8 cellular contexts compared by ENCODE assay signal in the genomic region with DNA sequence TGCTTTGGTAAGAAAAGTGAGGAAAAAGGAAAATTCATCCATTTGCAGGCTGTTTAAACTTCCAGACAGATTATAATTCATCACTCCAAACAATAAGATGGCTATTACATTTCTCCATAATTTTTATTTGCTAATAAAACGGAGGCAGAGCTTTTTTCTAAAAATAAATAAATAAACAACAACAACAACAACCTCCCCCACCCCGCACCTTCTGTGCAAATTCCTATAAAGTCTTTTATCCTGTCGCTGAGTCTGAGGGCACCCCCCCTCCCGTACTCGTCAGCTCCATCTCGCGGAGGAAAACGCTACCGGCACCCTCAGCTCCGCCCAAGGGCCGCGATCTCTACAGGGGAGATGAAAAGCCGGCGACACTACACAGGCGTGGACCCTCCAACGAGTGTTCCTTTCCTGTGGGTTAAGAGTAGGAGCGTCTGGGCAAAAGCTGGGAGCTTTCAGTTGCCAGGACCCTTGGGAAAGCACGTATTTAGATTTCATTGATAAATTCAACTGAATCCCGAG. TPM values are rescaled to one million over a fixed set of nuclear protein-coding genes. Genes with fewer than 3 reads are reported as not detected.
DNase-seq lines count a peak whose midpoint lies in the region; ATAC-seq and TF ChIP-seq lines count a peak whose summit lies in the region.

No MANE protein-coding gene starts in this region.

- H3K9ac ChIP-seq in HUES48 (ENCODE audit: low read depth, low read length) (0 out of 2 replicates have a peak overlapping the region, but pooled peaks have one; percentile 37), mesenchymal stem cell (ENCODE audit: low read length) (peak overlapping the region; percentile 99)

- no peak overlapping the region for H3K18ac ChIP-seq in mesenchymal stem cell (ENCODE audit: low read depth in 1 of 2, low read length in 2 of 2)

- H3K4me1 ChIP-seq in HUES48 (ENCODE audit: control insufficient read depth, insufficient read depth, low read length) (peaks cover 13% of the 10 kb centered on the region; the same call in 1 of the 2 replicates), mesenchymal stem cell (ENCODE audit: control insufficient read depth, insufficient read depth, low read depth, low read length) (no peaks in the 10 kb centered on the region)

- no peak overlapping the region for H2BK5ac ChIP-seq in mesenchymal stem cell (ENCODE audit: low read depth, low read length, poor library complexity, severe bottlenecking)

- peak overlapping the region; percentile 98 to 99 (median 99) for H3K27ac Mint-ChIP-seq in CD14-positive monocyte
- peak overlapping the region; percentile 95 for H3K27ac Mint-ChIP-seq in activated CD8-positive, alpha-beta memory T cell treated with anti-CD3 and anti-CD28 coated beads, Interleukin-2, amount 10 ng/mL, durations not matched to agents 7 days and 5 days
- peak overlapping the region; percentile 89 to 97 for H3K27ac Mint-ChIP-seq in effector memory CD8-positive, alpha-beta T cell

- H3K36me3 ChIP-seq in HUES48 (ENCODE audit: control insufficient read depth, insufficient read depth, low read length) (peaks cover 4% of the 10 kb centered on the region), mesenchymal stem cell (ENCODE audit: control insufficient read depth in 1 of 2, insufficient read depth in 2 of 2, low read depth in 1 of 2, low read length in 2 of 2) (peaks cover 0 to 3% of the 10 kb centered on the region in 2 experiments)

- H3K4me2 ChIP-seq in mesenchymal stem cell (ENCODE audit: low read length, poor library complexity, severe bottlenecking) = peak overlapping the region; percentile 99

- H4K91ac ChIP-seq in mesenchymal stem cell (ENCODE audit: low read length) = no peak overlapping the region

- H4K8ac ChIP-seq in mesenchymal stem cell (ENCODE audit: low read length) = no peak overlapping the region

- H3K9me3 ChIP-seq in HUES48 (ENCODE audit: control insufficient read depth, insufficient read depth, low read length) (no peaks in the 10 kb centered on the region), mesenchymal stem cell (ENCODE audit: control insufficient read depth, low read length) (no peaks in the 10 kb centered on the region)

- peak overlapping the region; percentile 90 to 94 for H3K4me3 Mint-ChIP-seq in CD14-positive monocyte
- peak overlapping the region; percentile 90 for H3K4me3 Mint-ChIP-seq in activated CD8-positive, alpha-beta memory T cell treated with anti-CD3 and anti-CD28 coated beads, Interleukin-2, amount 10 ng/mL, durations not matched to agents 7 days and 5 days
- H3K4me3 Mint-ChIP-seq in effector memory CD8-positive, alpha-beta T cell = peak overlapping the region; percentile 89 to 95

- H3K4me3 ChIP-seq in HUES48 (ENCODE audit: low read depth, low read length) (peak overlapping the region; percentile 81), mesenchymal stem cell (ENCODE audit: insufficient read depth in 1 of 2, low read depth in 1 of 2, low read length in 2 of 2) (peak overlapping the region; percentile 95 to 97)

- TF ChIP-seq CTCF in CD14-positive monocyte (IDR thresholded peaks at IDR 0.05) = peak; percentile 93

- H3K36me3 Mint-ChIP-seq in CD14-positive monocyte = peaks cover 2 to 4% of the 10 kb centered on the region in 2 donors
- peaks cover 13% of the 10 kb centered on the region for H3K36me3 Mint-ChIP-seq in activated CD8-positive, alpha-beta memory T cell treated with anti-CD3 and anti-CD28 coated beads, Interleukin-2, amount 10 ng/mL, durations not matched to agents 7 days and 5 days
- peaks cover 15% of the 10 kb centered on the region for H3K36me3 Mint-ChIP-seq in effector memory CD8-positive, alpha-beta T cell (ENCODE audit: insufficient read depth)

- peaks cover 1% of the 10 kb centered on the region for H3K79me1 ChIP-seq in mesenchymal stem cell (replicated peaks; ENCODE audit: low read length, poor library complexity, severe bottlenecking)

- no peak overlapping the region for H2BK120ac ChIP-seq in mesenchymal stem cell (ENCODE audit: low read depth, low read length)

- 1% methylated on average over 16 of the region's 19 CpGs for WGBS in mesenchymal stem cell

- ATAC-seq in GM21360 (IDR thresholded peaks at IDR 0.05; ENCODE audit: unreplicated experiment) = peak; percentile 45
- ATAC-seq in activated CD8-positive, alpha-beta memory T cell treated with anti-CD3 and anti-CD28 coated beads, Interleukin-2, amount 10 ng/mL, durations not matched to agents 7 days and 5 days = peak; percentile 63
- ATAC-seq in effector memory CD8-positive, alpha-beta T cell (replicated peaks) = peak; percentile 61

- peak overlapping the region; percentile 61 for H2AFZ ChIP-seq in mesenchymal stem cell (ENCODE audit: low read depth, low read length)

- H3K27ac ChIP-seq in HUES48 (ENCODE audit: low read depth, low read length) (peak overlapping the region; percentile 77), mesenchymal stem cell (ENCODE audit: low read length, poor library complexity, severe bottlenecking) (peak overlapping the region; percentile 77)

- peaks cover 0 to 1% (median 0%) of the 10 kb centered on the region in 3 donors for H3K27me3 Mint-ChIP-seq in CD14-positive monocyte (ENCODE audit: low read depth in 3 of 3)
- no peaks in the 10 kb centered on the region for H3K27me3 Mint-ChIP-seq in activated CD8-positive, alpha-beta memory T cell treated with anti-CD3 and anti-CD28 coated beads, Interleukin-2, amount 10 ng/mL, durations not matched to agents 7 days and 5 days
- no peaks in the 10 kb centered on the region for H3K27me3 Mint-ChIP-seq in effector memory CD8-positive, alpha-beta T cell

- no peak overlapping the region for H2BK12ac ChIP-seq in mesenchymal stem cell (ENCODE audit: low read length in 2 of 2)

- no peak overlapping the region for H3K14ac ChIP-seq in mesenchymal stem cell (ENCODE audit: low read length in 2 of 2)

- H3K23ac ChIP-seq in mesenchymal stem cell (ENCODE audit: low read length in 2 of 2) = no peak overlapping the region

- H2BK15ac ChIP-seq in mesenchymal stem cell (ENCODE audit: low read depth, poor library complexity, severe bottlenecking) = no peak overlapping the region

- no peak overlapping the region for H2AK5ac ChIP-seq in mesenchymal stem cell (ENCODE audit: low read length, severe bottlenecking)

- intact Hi-C loops in CD14-positive monocyte (cut with micrococcal nuclease) = loop anchor here (2.0 to 5.0 kb wide), 3 partner anchors 78 to 137 kb away; a partner anchor contains a TSS

- H3K4me1 Mint-ChIP-seq in CD14-positive monocyte = peaks cover 35% of the 10 kb centered on the region
- peaks cover 30% of the 10 kb centered on the region for H3K4me1 Mint-ChIP-seq in activated CD8-positive, alpha-beta memory T cell treated with anti-CD3 and anti-CD28 coated beads, Interleukin-2, amount 10 ng/mL, durations not matched to agents 7 days and 5 days
- peaks cover 17 to 30% of the 10 kb centered on the region in 2 donors for H3K4me1 Mint-ChIP-seq in effector memory CD8-positive, alpha-beta T cell (ENCODE audit: low read depth in 2 of 2)

- DNase-seq in CD14-positive monocyte (ENCODE audit: low spot score) (peak; percentile 80), NOMO-1 treated with dmso at 0.1 percent for 144 hours (lab: John Stamatoyannopoulos, UW; ENCODE audit: unreplicated experiment) (peak; percentile 89), mesenchymal stem cell (peak; percentile 87)
- DNase-seq in activated CD8-positive, alpha-beta memory T cell treated with anti-CD3 and anti-CD28 coated beads, Interleukin-2, amount 10 ng/mL, durations not matched to agents 7 days and 5 days = peak; percentile 91
- DNase-seq in effector memory CD8-positive, alpha-beta T cell = peak; percentile 76 to 82 (median 76)
- DNase-seq in stimulated activated CD8-positive, alpha-beta memory T cell treated with anti-CD3 and anti-CD28 coated beads, Interleukin-12 subunit alpha, Interleukin-12 subunit beta, amount 100 ng/mL, for 4 hours (ENCODE audit: low read depth) = peak; percentile 69

- CTCF ChIA-PET in activated CD8-positive, alpha-beta memory T cell treated with anti-CD3 and anti-CD28 coated beads, Interleukin-2, amount 10 ng/mL, durations not matched to agents 7 days and 5 days (lab: Charles Lee) = interaction anchor here (0.6 to 4.3 kb wide), 24 partner anchors 9 to 421 kb away, joined by 3 to 42 read pairs (median 4); a partner anchor contains a TSS

- H3K4ac ChIP-seq in mesenchymal stem cell (ENCODE audit: low read depth in 1 of 2, low read length in 2 of 2) = peak overlapping the region in 1 of 2 experiments; percentile 68

- H3K27me3 ChIP-seq in HUES48 (ENCODE audit: control insufficient read depth, insufficient read depth, low read length) (no peaks in the 10 kb centered on the region), mesenchymal stem cell (ENCODE audit: control insufficient read depth in 1 of 2, insufficient read depth in 1 of 2, low read length in 2 of 2) (no peaks in the 10 kb centered on the region)

- no peaks in the 10 kb centered on the region for H3K9me3 Mint-ChIP-seq in CD14-positive monocyte
- no peaks in the 10 kb centered on the region for H3K9me3 Mint-ChIP-seq in activated CD8-positive, alpha-beta memory T cell treated with anti-CD3 and anti-CD28 coated beads, Interleukin-2, amount 10 ng/mL, durations not matched to agents 7 days and 5 days (ENCODE audit: low read depth)
- H3K9me3 Mint-ChIP-seq in effector memory CD8-positive, alpha-beta T cell = no peaks in the 10 kb centered on the region

RNA-seq across cellular contexts. Expression of a gene that starts 1.0 kb away (rescaled TPM):
- 100 to 1,000 TPM; 177 to 208 TPM for polyA plus RNA-seq in CD14-positive monocyte
- 100 to 1,000 TPM in 1 of 2 experiments, 10 to 100 TPM in 1; 94.9 to 135 TPM for total RNA-seq in activated CD8-positive, alpha-beta memory T cell treated with anti-CD3 and anti-CD28 coated beads, Interleukin-2, amount 10 ng/mL, durations not matched to agents 7 days and 5 days
- polyA plus RNA-seq in mesenchymal stem cell (2013, experiment 1 of 2) = 207 TPM
- polyA plus RNA-seq in mesenchymal stem cell (2013, experiment 2 of 2) = 218 TPM

Comparison
In these comparisons a context has a peak if more than half of its experiments do, and no peak if none do; other contexts are left out.
1. Peak in every context shown above with its lines: DNase-seq, ATAC-seq, H3K4me3 ChIP-seq and H3K27ac ChIP-seq.